2 cellular contexts compared by ENCODE assay signal in the genomic region with DNA sequence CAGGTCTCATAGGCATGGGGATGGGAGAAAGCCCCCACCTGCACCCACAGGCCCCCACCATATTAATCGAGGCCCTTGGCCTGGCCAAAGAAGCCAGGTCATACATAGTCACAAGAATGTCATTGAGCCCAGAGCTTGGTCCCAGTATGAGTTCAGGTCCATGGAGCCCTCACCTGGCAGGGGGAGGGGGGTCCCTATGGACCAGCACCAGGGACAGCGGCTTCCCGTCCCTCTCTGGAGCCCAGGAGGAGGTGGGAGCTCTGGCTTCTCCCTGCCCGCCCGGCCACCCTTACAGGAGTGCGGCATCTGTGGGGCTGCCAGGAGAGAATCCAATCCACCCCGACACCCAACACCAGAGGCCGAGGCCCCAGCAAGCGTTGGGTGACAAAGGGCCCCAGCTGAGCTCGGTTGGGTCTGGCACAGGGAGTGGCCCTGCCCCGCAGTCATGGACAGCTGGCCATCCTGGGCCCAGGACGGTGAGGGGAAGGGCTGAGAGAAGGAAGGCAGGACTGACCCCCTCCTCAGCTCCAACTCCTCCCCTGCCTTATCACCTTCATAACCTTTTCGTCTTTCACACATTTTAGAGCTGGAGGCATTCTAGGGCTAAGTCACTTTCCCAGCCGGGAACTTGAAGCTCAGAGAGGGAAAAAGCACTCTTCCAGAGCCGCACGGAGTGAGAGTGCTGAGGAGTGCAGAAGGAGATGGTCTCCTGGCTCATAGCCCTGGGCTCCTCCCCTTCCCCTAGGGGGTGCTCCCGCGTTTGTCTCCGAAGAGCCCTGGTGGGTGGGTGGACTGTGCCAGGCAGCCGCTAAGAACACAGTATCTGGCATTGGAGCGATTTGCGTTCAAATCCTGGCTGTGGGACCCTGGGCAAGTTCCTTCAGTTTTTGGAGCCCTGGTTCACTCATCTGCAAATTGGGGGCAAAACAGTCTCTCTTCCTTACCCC.
A peak's percentile ranks its signal among the peaks of the same experiment; 100 is the strongest.
TF ChIP-seq lines count a peak whose summit lies in the region.

No MANE protein-coding gene starts in this region.

TF ChIP-seq in A549, 52 proteins besides CTCF, POLR2A, EP300 and RAD21 (continued from another document):
- TF ChIP-seq, protein P1, sequence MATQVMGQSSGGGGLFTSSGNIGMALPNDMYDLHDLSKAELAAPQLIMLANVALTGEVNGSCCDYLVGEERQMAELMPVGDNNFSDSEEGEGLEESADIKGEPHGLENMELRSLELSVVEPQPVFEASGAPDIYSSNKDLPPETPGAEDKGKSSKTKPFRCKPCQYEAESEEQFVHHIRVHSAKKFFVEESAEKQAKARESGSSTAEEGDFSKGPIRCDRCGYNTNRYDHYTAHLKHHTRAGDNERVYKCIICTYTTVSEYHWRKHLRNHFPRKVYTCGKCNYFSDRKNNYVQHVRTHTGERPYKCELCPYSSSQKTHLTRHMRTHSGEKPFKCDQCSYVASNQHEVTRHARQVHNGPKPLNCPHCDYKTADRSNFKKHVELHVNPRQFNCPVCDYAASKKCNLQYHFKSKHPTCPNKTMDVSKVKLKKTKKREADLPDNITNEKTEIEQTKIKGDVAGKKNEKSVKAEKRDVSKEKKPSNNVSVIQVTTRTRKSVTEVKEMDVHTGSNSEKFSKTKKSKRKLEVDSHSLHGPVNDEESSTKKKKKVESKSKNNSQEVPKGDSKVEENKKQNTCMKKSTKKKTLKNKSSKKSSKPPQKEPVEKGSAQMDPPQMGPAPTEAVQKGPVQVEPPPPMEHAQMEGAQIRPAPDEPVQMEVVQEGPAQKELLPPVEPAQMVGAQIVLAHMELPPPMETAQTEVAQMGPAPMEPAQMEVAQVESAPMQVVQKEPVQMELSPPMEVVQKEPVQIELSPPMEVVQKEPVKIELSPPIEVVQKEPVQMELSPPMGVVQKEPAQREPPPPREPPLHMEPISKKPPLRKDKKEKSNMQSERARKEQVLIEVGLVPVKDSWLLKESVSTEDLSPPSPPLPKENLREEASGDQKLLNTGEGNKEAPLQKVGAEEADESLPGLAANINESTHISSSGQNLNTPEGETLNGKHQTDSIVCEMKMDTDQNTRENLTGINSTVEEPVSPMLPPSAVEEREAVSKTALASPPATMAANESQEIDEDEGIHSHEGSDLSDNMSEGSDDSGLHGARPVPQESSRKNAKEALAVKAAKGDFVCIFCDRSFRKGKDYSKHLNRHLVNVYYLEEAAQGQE (IDR thresholded peaks at IDR 0.05): peak; percentile 71

TF ChIP-seq in GM23338, 12 proteins besides CTCF, POLR2A, EP300 and RAD21 (continued from another document):
- TF ChIP-seq, protein P1 (IDR thresholded peaks at IDR 0.05; ENCODE audit: unreplicated experiment): peak; percentile 77
- no peak for TF ChIP-seq CREB1 (CRISPR knock-in tag; IDR thresholded peaks at IDR 0.05; ENCODE audit: low read depth)
